Comparison of ENCODE assay signal across 9 cellular contexts in the genomic region with DNA sequence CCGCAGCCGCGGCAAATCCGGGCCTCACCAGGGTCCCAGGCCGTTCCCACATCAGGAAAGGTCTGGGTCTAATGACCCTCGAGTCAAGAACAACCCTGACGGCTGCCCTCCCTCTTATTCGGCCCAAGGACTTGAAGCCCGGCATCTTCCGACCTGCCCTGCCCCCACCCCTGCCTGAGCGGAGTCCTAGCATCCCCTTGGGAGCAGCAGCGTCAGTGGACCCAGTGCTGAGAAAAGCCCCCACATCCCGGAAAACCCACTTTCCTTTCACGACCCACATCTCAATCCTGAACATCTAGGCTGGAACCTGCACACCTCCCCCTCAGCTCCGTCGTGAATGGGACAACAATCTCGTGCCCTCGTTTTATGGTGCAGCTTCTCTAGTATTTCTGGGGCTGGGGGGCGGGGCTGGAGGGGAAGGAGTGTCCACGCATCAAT. TPM values are rescaled to one million over a fixed set of nuclear protein-coding genes. Genes with fewer than 3 reads are reported as not detected.
DNase-seq lines count a peak whose midpoint lies in the region; ATAC-seq and TF ChIP-seq lines count a peak whose summit lies in the region.
"Had no signal": no experiment of that assay in that cellular context is flagged by ENCODE, and none has a peak within 500 bp of the region (broad histone marks: within the 10 kb centered on the region; RNA-seq: fewer than 3 reads in every experiment).

No MANE protein-coding gene starts in this region.

- no peak overlapping the region for H2BK15ac ChIP-seq in mesendoderm (replicated peaks; ENCODE audit: low read depth)

- H3K27me3 ChIP-seq in mammary epithelial cell (ENCODE audit: insufficient read depth, low read length) (no peaks in the 10 kb centered on the region), mesendoderm (ENCODE audit: insufficient read depth, low read length, poor library complexity) (peaks cover 9% of the 10 kb centered on the region)

- intact Hi-C loops in mammary epithelial cell (cut with micrococcal nuclease), result loop anchor here (10.0 kb wide), 1 partner anchor 221 kb away; the partner anchor contains the start of gene SHBG

- in situ Hi-C loops in mammary epithelial cell (cut with MboI; ENCODE audit: low sequenced_read_pairs in 2 of 2), result loop anchor here in 1 of 2 donors (5.0 to 10.0 kb wide), 2 partner anchors 42 to 111 kb away; no protein-coding TSS in a partner anchor

- peak overlapping the region; percentile 86 for H3K56ac ChIP-seq in mesendoderm (ENCODE audit: low read length)

- no peak overlapping the region for H4K8ac ChIP-seq in mesendoderm (ENCODE audit: low read depth, low read length)

- H4K5ac ChIP-seq in mesendoderm (ENCODE audit: low read length), result no peak overlapping the region

- no peak for TF ChIP-seq CTCF in mammary epithelial cell (conservative IDR thresholded peaks at IDR 0.05 in 1 of 2, IDR thresholded peaks at IDR 0.05 in 1 of 2; ENCODE audit: extremely low read depth in 1 of 2, insufficient read depth in 1 of 2, low read depth in 1 of 2, low read length in 2 of 2)

- no peaks in the 10 kb centered on the region for H3K9me3 ChIP-seq in mammary epithelial cell (replicated peaks; ENCODE audit: insufficient read depth, low read length)

- CTCF ChIA-PET in mammary epithelial cell (lab: Charles Lee; ENCODE audit: low non-redundant PET), result no interaction called here

- no peak overlapping the region for H2AK5ac ChIP-seq in mesendoderm (ENCODE audit: low read length)

- no peak overlapping the region for H3K4ac ChIP-seq in mesendoderm (ENCODE audit: low read depth, low read length)

- peaks cover 42% of the 10 kb centered on the region for H3K79me2 ChIP-seq in mammary epithelial cell (ENCODE audit: insufficient read depth, low read length)
- no peaks in the 10 kb centered on the region for H3K79me2 ChIP-seq in mesendoderm (ENCODE audit: control insufficient read depth, insufficient read depth, low read length)

- H4K20me1 ChIP-seq in mammary epithelial cell (ENCODE audit: insufficient read depth, low read length), result no peaks in the 10 kb centered on the region

- no peak overlapping the region for H2BK120ac ChIP-seq in mesendoderm (ENCODE audit: low read depth, low read length)

- peaks cover 6% of the 10 kb centered on the region for H3K79me1 ChIP-seq in mesendoderm (ENCODE audit: low read length)

- H3K36me3 ChIP-seq in mammary epithelial cell (ENCODE audit: insufficient read depth, low read length) (peaks cover 5% of the 10 kb centered on the region), mesendoderm (ENCODE audit: control insufficient read depth, insufficient read depth, low read length) (no peaks in the 10 kb centered on the region), urinary bladder (ENCODE audit: insufficient read depth) (peaks cover 2% of the 10 kb centered on the region)

- no peaks in the 10 kb centered on the region for H3K27me3 Mint-ChIP-seq in activated T-cell treated with anti-CD3 and anti-CD28 coated beads, Interleukin-2, amount 50 U/mL, for 4 hours (ENCODE audit: low read depth)

- H3K4me1 Mint-ChIP-seq in activated T-cell treated with anti-CD3 and anti-CD28 coated beads, Interleukin-2, amount 50 U/mL, for 4 hours (ENCODE audit: low read depth), result peaks cover 30% of the 10 kb centered on the region

- 71% methylated on average over 11 of the region's 20 CpGs for WGBS in mammary epithelial cell (ENCODE audit: low coverage, missing lambda C conversion rate)
- WGBS in mesendoderm (ENCODE audit: extremely low coverage, insufficient coverage, low lambda C conversion rate), result no CpG with 5 or more reads among the region's 20 CpGs
- 10% methylated on average over 20 of the region's 20 CpGs for WGBS in urinary bladder

- peak overlapping the region; percentile 59 for H3K23ac ChIP-seq in mesendoderm (ENCODE audit: low read length)

- H3K4me2 ChIP-seq in mammary epithelial cell (ENCODE audit: insufficient read depth, low read depth, low read length) (peak overlapping the region; percentile 93), mesendoderm (ENCODE audit: low read length) (peak overlapping the region; percentile 74)

- H2AFZ ChIP-seq in mammary epithelial cell (ENCODE audit: low read depth, low read length), result no peak overlapping the region

- H3K4me1 ChIP-seq in mammary epithelial cell (ENCODE audit: insufficient read depth, low read length) (peaks cover 53% of the 10 kb centered on the region), mesendoderm (ENCODE audit: control insufficient read depth, low read depth, low read length) (peaks cover 7% of the 10 kb centered on the region), urinary bladder (ENCODE audit: insufficient read depth) (no peaks in the 10 kb centered on the region)

- H3K9ac ChIP-seq in mammary epithelial cell (ENCODE audit: insufficient read depth, low read length), result no peak overlapping the region
- peak overlapping the region; percentile 27 for H3K9ac ChIP-seq in mesendoderm (ENCODE audit: low read length)

- DNase-seq in activated T-cell treated with anti-CD3 and anti-CD28 coated beads, Interleukin-2, amount 50 U/mL, for 4 hours, result peak; percentile 39
- DNase-seq in activated T-cell treated with anti-CD3 and anti-CD28 coated beads for 4 hours (no peak), mammary epithelial cell (no peak), mesendoderm (no peak), OCI-M1 (lab: John Stamatoyannopoulos, UW) (no peak), GM03348 (ENCODE audit: low spot score) (no peak)
- DNase-seq: HFFc6 had no signal

- peaks cover 35% of the 10 kb centered on the region for H3K36me3 Mint-ChIP-seq in activated T-cell treated with anti-CD3 and anti-CD28 coated beads, Interleukin-2, amount 50 U/mL, for 4 hours (ENCODE audit: insufficient read depth)

- no peaks in the 10 kb centered on the region for H3K9me3 Mint-ChIP-seq in activated T-cell treated with anti-CD3 and anti-CD28 coated beads, Interleukin-2, amount 50 U/mL, for 4 hours
- H3K9me3 Mint-ChIP-seq: HFFc6 had no signal

- no peak overlapping the region for H3K18ac ChIP-seq in mesendoderm (ENCODE audit: low read length)

- no peak overlapping the region for H3K4me3 Mint-ChIP-seq in activated T-cell treated with anti-CD3 and anti-CD28 coated beads, Interleukin-2, amount 50 U/mL, for 4 hours

- H3K4me3 ChIP-seq in mammary epithelial cell (replicated peaks in 1 of 3; ENCODE audit: insufficient read depth in 1 of 3, low read depth in 2 of 3, low read length in 3 of 3) (peak overlapping the region in 1 of 3 experiments; percentile 77), mesendoderm (ENCODE audit: low read length) (no peak overlapping the region), urinary bladder (ENCODE audit: low read depth, low read length) (peak overlapping the region; percentile 41)

- H3K27ac ChIP-seq in mammary epithelial cell (ENCODE audit: insufficient read depth, low read depth, low read length) (no peak overlapping the region), mesendoderm (ENCODE audit: low read depth, low read length) (no peak overlapping the region), urinary bladder (ENCODE audit: low read depth) (peak overlapping the region; percentile 61)

- dilution Hi-C loops in mammary epithelial cell (cut with HindIII; ENCODE audit: low sequenced_read_pairs), result no loop called here

- ATAC-seq in activated T-cell treated with anti-CD3 and anti-CD28 coated beads, Interleukin-2, amount 50 U/mL, for 4 hours, result no peak
- no peak for ATAC-seq in GM21528 (IDR thresholded peaks at IDR 0.05; ENCODE audit: low FRiP score, unreplicated experiment)

- H2BK5ac ChIP-seq in mesendoderm (ENCODE audit: low read length), result no peak overlapping the region

- BruUV-seq in mammary epithelial cell (replicated peaks; lab: Mats Ljungman, UMichigan), result no TSS peak

RNA-seq across cellular contexts. Expression of gene TMEM88, which starts 0.8 kb away (rescaled TPM):
- 10 to 100 TPM in 1 of 3 donors, 1 to 10 TPM in 2; 8.9 to 11.1 (median 9.9) TPM for total RNA-seq in activated T-cell treated with anti-CD3 and anti-CD28 coated beads, Interleukin-2, amount 50 U/mL, for 4 hours
- total RNA-seq in mammary epithelial cell, result 1 to 10 TPM in 1 of 2 donors, under 1 TPM in 1; 0.17 to 2.3 TPM
- 0.15 TPM for polyA plus RNA-seq in mammary epithelial cell
- not detected for polyA minus RNA-seq in mammary epithelial cell
- 2.9 TPM for polyA plus RNA-seq in mesendoderm (2013, experiment 1 of 2)
- polyA plus RNA-seq in mesendoderm (2013, experiment 2 of 2), result 2.3 TPM
- total RNA-seq in urinary bladder, result 8.1 TPM
- 37.0 TPM for polyA plus RNA-seq in urinary bladder

RNA-seq across cellular contexts. Expression of gene NAA38, which starts 1.7 kb away (rescaled TPM):
- total RNA-seq in activated T-cell treated with anti-CD3 and anti-CD28 coated beads, Interleukin-2, amount 50 U/mL, for 4 hours, result 10 to 100 TPM; 40.4 to 47.5 (median 41.5) TPM
- total RNA-seq in mammary epithelial cell (10 to 100 TPM; 28.2 to 81.5 TPM), urinary bladder (44.4 TPM)
- polyA plus RNA-seq in mammary epithelial cell (99.4 TPM), urinary bladder (110 TPM)
- polyA minus RNA-seq in mammary epithelial cell, result 11.0 TPM
- polyA plus RNA-seq in mesendoderm (2013, experiment 1 of 2), result 35.8 TPM
- polyA plus RNA-seq in mesendoderm (2013, experiment 2 of 2), result 33.4 TPM

RNA-seq across cellular contexts. Expression of gene CYB5D1, which starts 2.1 kb away (rescaled TPM):
- total RNA-seq in activated T-cell treated with anti-CD3 and anti-CD28 coated beads, Interleukin-2, amount 50 U/mL, for 4 hours, result 10 to 100 TPM; 19.7 to 20.8 (median 20.6) TPM
- total RNA-seq in mammary epithelial cell (10 to 100 TPM; 14.1 to 15.2 TPM), urinary bladder (6.9 TPM)
- polyA plus RNA-seq in mammary epithelial cell (8.2 TPM), urinary bladder (12.5 TPM)
- 25.7 TPM for polyA minus RNA-seq in mammary epithelial cell
- 12.7 TPM for polyA plus RNA-seq in mesendoderm (2013, experiment 1 of 2)
- polyA plus RNA-seq in mesendoderm (2013, experiment 2 of 2), result 13.3 TPM

RNA-seq across cellular contexts. Expression of gene KDM6B, which starts 21.6 kb away (rescaled TPM):
- total RNA-seq in activated T-cell treated with anti-CD3 and anti-CD28 coated beads, Interleukin-2, amount 50 U/mL, for 4 hours, result 100 to 1,000 TPM; 187 to 226 (median 206) TPM
- total RNA-seq in mammary epithelial cell (10 to 100 TPM in 1 of 2 donors, 1 to 10 TPM in 1; 8.2 to 26.5 TPM), urinary bladder (7.9 TPM)
- polyA plus RNA-seq in mammary epithelial cell (0.68 TPM), urinary bladder (17.3 TPM)
- polyA minus RNA-seq in mammary epithelial cell, result 4.5 TPM
- 1.9 TPM for polyA plus RNA-seq in mesendoderm (2013, experiment 1 of 2)
- polyA plus RNA-seq in mesendoderm (2013, experiment 2 of 2), result 1.8 TPM

RNA-seq across cellular contexts. Expression of gene CHD3, which starts 32.9 kb away (rescaled TPM):
- total RNA-seq in activated T-cell treated with anti-CD3 and anti-CD28 coated beads, Interleukin-2, amount 50 U/mL, for 4 hours, result 100 to 1,000 TPM; 117 to 127 (median 123) TPM
- 10 to 100 TPM; 28.8 to 87.5 TPM for total RNA-seq in mammary epithelial cell
- polyA plus RNA-seq in mammary epithelial cell, result 22.0 TPM
- polyA minus RNA-seq in mammary epithelial cell, result 76.1 TPM
- 10.2 TPM for polyA plus RNA-seq in mesendoderm (2013, experiment 1 of 2)
- 10.2 TPM for polyA plus RNA-seq in mesendoderm (2013, experiment 2 of 2)
- 84.8 TPM for total RNA-seq in urinary bladder
- 109 TPM for polyA plus RNA-seq in urinary bladder
